ENCODE assay signal across 25 cellular contexts in the genomic region with DNA sequence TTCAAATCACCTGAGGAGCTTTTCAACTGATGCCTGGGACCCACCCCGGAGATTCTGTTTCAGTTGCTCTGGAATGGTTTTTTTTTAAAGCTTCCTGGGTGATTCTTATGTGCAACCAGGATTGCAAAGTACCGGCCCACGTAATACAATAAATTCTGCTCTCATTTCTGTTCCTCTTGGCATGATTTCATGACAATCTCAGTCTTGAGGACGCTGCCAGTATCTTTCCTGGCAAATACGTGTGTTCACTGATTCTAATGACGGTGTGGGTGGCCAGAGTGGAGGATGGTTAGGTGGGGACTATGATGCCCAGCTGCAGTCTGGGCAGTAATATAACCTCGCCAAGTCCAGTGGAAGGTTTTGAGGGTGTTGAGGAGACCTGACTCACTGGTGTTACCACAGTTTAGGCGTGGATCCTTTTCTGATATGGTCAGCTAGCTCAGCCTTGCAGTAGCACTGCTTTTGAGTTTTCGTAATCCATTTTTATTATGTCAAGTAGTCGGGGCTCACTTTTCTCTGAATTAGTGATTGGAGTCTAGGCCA. TPM values are rescaled to one million over a fixed set of nuclear protein-coding genes. Genes with fewer than 3 reads are reported as not detected.
A peak's percentile ranks its signal among the peaks of the same experiment; 100 is the strongest.
DNase-seq lines count a peak whose midpoint lies in the region; ATAC-seq and TF ChIP-seq lines count a peak whose summit lies in the region.
"Had no signal": no experiment of that assay in that cellular context is flagged by ENCODE, and none has a peak within 500 bp of the region (broad histone marks: within the 10 kb centered on the region; RNA-seq: fewer than 3 reads in every experiment).

No MANE protein-coding gene starts in this region.

- H3K9me3 ChIP-seq in esophagus muscularis mucosa (no peaks in the 10 kb centered on the region), prostate gland (no peaks in the 10 kb centered on the region)
- H3K9me3 ChIP-seq: HAP-1, lower lobe of right lung, upper lobe of right lung had no signal

- H3K4me3 ChIP-seq in esophagus muscularis mucosa, result no peak overlapping the region
- no peak overlapping the region for H3K4me3 ChIP-seq in prostate gland
- H3K4me3 ChIP-seq: HAP-1, lower lobe of right lung, SK-N-MC, upper lobe of right lung had no signal

- 70% methylated on average over 10 of the region's 10 CpGs for WGBS in esophagus muscularis mucosa
- WGBS in prostate gland, result 28% methylated on average over 10 of the region's 10 CpGs

- no peaks in the 10 kb centered on the region for H3K9me3 Mint-ChIP-seq in activated naive CD4-positive, alpha-beta T cell treated with anti-CD3 and anti-CD28 coated beads for 36 hours
- H3K9me3 Mint-ChIP-seq: activated CD4-positive, alpha-beta T cell treated with anti-CD3 and anti-CD28 coated beads, Interleukin-2, amount 10 ng/mL, durations not matched to agents 24 days and 14 days; central memory CD8-positive, alpha-beta T cell; immature natural killer cell had no signal

- H3K36me3 Mint-ChIP-seq in activated naive CD4-positive, alpha-beta T cell treated with anti-CD3 and anti-CD28 coated beads for 36 hours (ENCODE audit: low read depth), result no peaks in the 10 kb centered on the region
- H3K36me3 Mint-ChIP-seq: immature natural killer cell had no signal

- no peak overlapping the region for H3K4me3 Mint-ChIP-seq in activated naive CD4-positive, alpha-beta T cell treated with anti-CD3 and anti-CD28 coated beads for 36 hours
- H3K4me3 Mint-ChIP-seq: activated CD4-positive, alpha-beta T cell treated with anti-CD3 and anti-CD28 coated beads, Interleukin-2, amount 10 ng/mL, durations not matched to agents 24 days and 14 days; central memory CD8-positive, alpha-beta T cell; immature natural killer cell; T-helper 17 cell had no signal

- DNase-seq in amniotic epithelial cell (ENCODE audit: low read depth), result peak; percentile 44
- DNase-seq in esophagus muscularis mucosa (ENCODE audit: extremely low spot score), result no peak
- DNase-seq in prostate gland (ENCODE audit: low spot score), result peak; percentile 26
- no peak for DNase-seq in activated naive CD4-positive, alpha-beta T cell treated with anti-CD3 and anti-CD28 coated beads for 36 hours
- no peak for DNase-seq in activated gamma-delta T cell treated with Interleukin-2 at 50 U/mL for 16 hours
- DNase-seq: activated CD4-positive, alpha-beta T cell treated with anti-CD3 and anti-CD28 coated beads, Interleukin-2, amount 10 ng/mL, durations not matched to agents 24 days and 14 days; activated naive CD4-positive, alpha-beta T cell treated with anti-CD3 and anti-CD28 coated beads, Interleukin-2, amount 50 U/mL, for 16 hours; activated T-cell treated with anti-CD3 and anti-CD28 coated beads, Interleukin-2, amount 50 U/mL, for 48 hours; foreskin melanocyte; GF-D8; immature natural killer cell; Kasumi-1; lower lobe of right lung; NCI-H1694 treated with DMSO at 0.1 percent for 48 hours; NCI-H2171; T-helper 17 cell; upper lobe of right lung had no signal

- CTCF ChIA-PET in activated naive CD4-positive, alpha-beta T cell treated with anti-CD3 and anti-CD28 coated beads for 36 hours (lab: Charles Lee), result interaction anchor here (1.1 kb wide), 1 partner anchor 15 kb away, joined by 8 read pairs; no protein-coding TSS in a partner anchor

- H3K27ac ChIP-seq in C4-2B (peak overlapping the region; percentile 13; the same call in 1 of the 2 replicates), esophagus muscularis mucosa (replicated peaks in 1 of 4) (peak overlapping the region in 2 of 4 donors; percentile 20 to 22), prostate gland (peak overlapping the region; percentile 24 to 35)
- H3K27ac ChIP-seq: epithelial cell of prostate, lower lobe of right lung, SK-N-MC, upper lobe of right lung had no signal

- H3K27me3 ChIP-seq in esophagus muscularis mucosa (no peaks in the 10 kb centered on the region), prostate gland (replicated peaks; ENCODE audit: insufficient read depth) (no peaks in the 10 kb centered on the region)
- H3K27me3 ChIP-seq: upper lobe of right lung had no signal

- no peak for ATAC-seq in HG03045 (IDR thresholded peaks at IDR 0.05; ENCODE audit: unreplicated experiment)
- no peak for ATAC-seq in GM21576 (IDR thresholded peaks at IDR 0.05; ENCODE audit: unreplicated experiment)
- ATAC-seq: HepG2, lower lobe of right lung, T-helper 17 cell, upper lobe of right lung had no signal

- H3K27ac Mint-ChIP-seq in activated naive CD4-positive, alpha-beta T cell treated with anti-CD3 and anti-CD28 coated beads for 36 hours, result no peak overlapping the region
- H3K27ac Mint-ChIP-seq: activated CD4-positive, alpha-beta T cell treated with anti-CD3 and anti-CD28 coated beads, Interleukin-2, amount 10 ng/mL, durations not matched to agents 24 days and 14 days; immature natural killer cell; T-helper 17 cell had no signal

- intact Hi-C loops in esophagus muscularis mucosa (cut with DNase I) (no loop called here), prostate gland (cut with DNase I) (no loop called here)
- intact Hi-C loops in activated naive CD4-positive, alpha-beta T cell treated with anti-CD3 and anti-CD28 coated beads for 36 hours (cut with micrococcal nuclease), result no loop called here

- no peaks in the 10 kb centered on the region for H3K36me3 ChIP-seq in esophagus muscularis mucosa
- no peaks in the 10 kb centered on the region for H3K36me3 ChIP-seq in prostate gland
- H3K36me3 ChIP-seq: HAP-1, lower lobe of right lung, upper lobe of right lung had no signal

- H3K4me1 ChIP-seq in esophagus muscularis mucosa (peaks cover 25 to 45% (median 41%) of the 10 kb centered on the region in 4 donors), prostate gland (replicated peaks) (peaks cover 5% of the 10 kb centered on the region)
- H3K4me1 ChIP-seq: lower lobe of right lung, upper lobe of right lung had no signal

- no peaks in the 10 kb centered on the region for H3K27me3 Mint-ChIP-seq in activated naive CD4-positive, alpha-beta T cell treated with anti-CD3 and anti-CD28 coated beads for 36 hours (ENCODE audit: low read depth)

- peak; percentile 33 for TF ChIP-seq EP300 in esophagus muscularis mucosa (IDR thresholded peaks at IDR 0.05)

- TF ChIP-seq CTCF in C4-2B (conservative IDR thresholded peaks at IDR 0.05), result no peak
- TF ChIP-seq CTCF in esophagus muscularis mucosa (IDR thresholded peaks at IDR 0.05), result no peak
- no peak for TF ChIP-seq CTCF in prostate gland (IDR thresholded peaks at IDR 0.05)

- TF ChIP-seq POLR2A in esophagus muscularis mucosa (IDR thresholded peaks at IDR 0.05; ENCODE audit: low read depth), result no peak
- TF ChIP-seq POLR2A in prostate gland (IDR thresholded peaks at IDR 0.05), result no peak

- H3K4me1 Mint-ChIP-seq in activated naive CD4-positive, alpha-beta T cell treated with anti-CD3 and anti-CD28 coated beads for 36 hours (ENCODE audit: low read depth), result no peaks in the 10 kb centered on the region
- H3K4me1 Mint-ChIP-seq: central memory CD8-positive, alpha-beta T cell; immature natural killer cell; T-helper 17 cell had no signal

RNA-seq across cellular contexts. Expression of a gene that starts 49.4 kb away (rescaled TPM):
- 10 to 100 TPM; 17.0 to 30.3 (median 21.0) TPM for total RNA-seq in esophagus muscularis mucosa
- 10 to 100 TPM in 1 of 2 donors, 1 to 10 TPM in 1; 5.5 to 11.2 TPM for total RNA-seq in prostate gland
- not detected for total RNA-seq in activated naive CD4-positive, alpha-beta T cell treated with anti-CD3 and anti-CD28 coated beads for 36 hours
- total RNA-seq: HepG2 had no signal

Comparison
In these comparisons a context has a peak if more than half of its experiments do, and no peak if none do; other contexts are left out.
1. DNase-seq: peak in amniotic epithelial cell (single experiment) and prostate gland (single experiment); none in esophagus muscularis mucosa (single experiment), activated naive CD4-positive, alpha-beta T cell treated with anti-CD3 and anti-CD28 coated beads for 36 hours (single experiment) and activated gamma-delta T cell treated with Interleukin-2 at 50 U/mL for 16 hours (single experiment).
2. RNA of a gene that starts 49.4 kb away (total RNA-seq): 17.0 to 30.3 TPM in esophagus muscularis mucosa and 5.5 to 11.2 TPM in prostate gland; not detected in activated naive CD4-positive, alpha-beta T cell treated with anti-CD3 and anti-CD28 coated beads for 36 hours; every median in the first group is over 4 times any median in the second.